ENCODE assay signal across 8 cellular contexts in the genomic region with DNA sequence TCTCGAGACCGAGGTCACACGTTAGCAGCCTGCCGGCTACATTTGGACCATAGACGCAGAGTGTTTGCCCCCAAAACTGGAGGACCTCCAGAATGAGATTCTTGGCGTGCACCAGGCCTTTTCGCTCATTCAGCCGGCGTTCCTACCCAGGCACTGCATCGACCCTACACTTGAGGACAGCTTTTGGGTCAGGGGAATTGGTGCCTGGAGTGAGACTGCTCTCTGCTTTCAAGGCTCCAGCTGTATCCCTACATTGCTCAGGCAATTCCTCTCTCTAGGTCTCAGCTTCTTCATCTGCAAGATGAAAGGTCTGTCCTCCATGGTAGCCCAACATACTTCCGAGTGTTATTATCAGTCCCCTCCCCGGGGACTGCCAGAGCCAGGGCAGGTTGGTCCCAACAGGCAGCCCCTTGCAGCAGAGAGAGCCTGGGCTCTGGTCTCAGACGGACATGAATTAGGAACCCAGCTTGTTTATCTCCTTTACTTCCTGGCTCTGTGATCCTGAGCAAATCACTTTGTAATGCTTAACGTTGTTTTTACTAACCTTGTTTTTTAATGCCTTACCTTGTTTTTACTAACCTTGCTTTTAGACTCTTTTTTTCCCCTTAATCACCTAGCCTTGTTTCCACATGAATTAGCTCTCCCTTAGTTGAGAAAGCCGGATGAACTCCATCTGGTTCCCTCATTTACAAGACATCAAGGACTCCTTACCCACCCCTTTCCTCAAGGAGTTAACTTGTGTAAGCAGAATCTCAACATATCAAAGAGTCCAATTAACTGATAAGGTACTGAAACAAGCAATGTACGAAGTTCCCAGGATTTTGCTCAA. TPM values are rescaled to one million over a fixed set of nuclear protein-coding genes. Genes with fewer than 3 reads are reported as not detected.
DNase-seq lines count a peak whose midpoint lies in the region; ATAC-seq and TF ChIP-seq lines count a peak whose summit lies in the region.

No MANE protein-coding gene starts in this region.

- ATAC-seq in HG02885 (IDR thresholded peaks at IDR 0.05; ENCODE audit: poor library complexity, unreplicated experiment) (peak; percentile 22), T-cell (replicated peaks in 1 of 4) (peak in 3 of 4 experiments; percentile 4 to 10 (median 5))

- peaks cover 6% of the 10 kb centered on the region for H3K4me1 ChIP-seq in parathyroid adenoma

- no peaks in the 10 kb centered on the region for H3K27me3 ChIP-seq in parathyroid adenoma (ENCODE audit: control insufficient read depth, insufficient read depth, low read length)

- no peak overlapping the region for H3K27ac ChIP-seq in parathyroid adenoma

- peak overlapping the region; percentile 81 for H3K4me2 ChIP-seq in parathyroid adenoma (ENCODE audit: low read length)

- CTCF ChIA-PET in T-cell (lab: Charles Lee), result interaction anchor here (0.5 to 1.2 kb wide), 5 partner anchors 10 to 93 kb away, joined by 3 to 5 read pairs (median 4); no protein-coding TSS in a partner anchor

- peak overlapping the region; percentile 94 for H2AFZ ChIP-seq in parathyroid adenoma

- H3K79me2 ChIP-seq in parathyroid adenoma, result no peaks in the 10 kb centered on the region

- H3K27ac Mint-ChIP-seq in T-helper 1 cell treated with Interleukin-12 subunit alpha and Interleukin-12 subunit beta and Interleukin-4 antibody, amounts not matched to agents 30 μg/mL and 1 μg/mL, for 36 hours, result peak overlapping the region; percentile 83
- H3K27ac Mint-ChIP-seq in T-cell, result peak overlapping the region; percentile 91 to 98

- H3K9me3 Mint-ChIP-seq in T-helper 1 cell treated with Interleukin-12 subunit alpha and Interleukin-12 subunit beta and Interleukin-4 antibody, amounts not matched to agents 30 μg/mL and 1 μg/mL, for 36 hours, result no peaks in the 10 kb centered on the region
- no peaks in the 10 kb centered on the region for H3K9me3 Mint-ChIP-seq in T-cell

- no peaks in the 10 kb centered on the region for H3K27me3 Mint-ChIP-seq in T-helper 1 cell treated with Interleukin-12 subunit alpha and Interleukin-12 subunit beta and Interleukin-4 antibody, amounts not matched to agents 30 μg/mL and 1 μg/mL, for 36 hours (ENCODE audit: low read depth)
- H3K27me3 Mint-ChIP-seq in T-cell, result no peaks in the 10 kb centered on the region

- no peak for DNase-seq in T-helper 1 cell
- no peak for DNase-seq in T-cell
- peak; percentile 7 for DNase-seq in fibroblast of villous mesenchyme (ENCODE audit: low read depth)
- no peak for DNase-seq in glomerular visceral epithelial cell (ENCODE audit: extremely low spot score)
- no peak for DNase-seq in activated CD4-positive, alpha-beta T cell treated with anti-CD3 and anti-CD28 coated beads, Interleukin-2, amount 50 U/mL, for 4 hours

- POLR2A ChIA-PET in T-cell (lab: Charles Lee), result interaction anchor here (0.6 to 1.1 kb wide), 3 partner anchors 12 to 102 kb away, joined by 4 to 7 read pairs (median 5); no protein-coding TSS in a partner anchor

- H3K4me3 Mint-ChIP-seq in T-helper 1 cell treated with Interleukin-12 subunit alpha and Interleukin-12 subunit beta and Interleukin-4 antibody, amounts not matched to agents 30 μg/mL and 1 μg/mL, for 36 hours, result peak overlapping the region; percentile 85
- peak overlapping the region; percentile 86 to 95 (median 94) for H3K4me3 Mint-ChIP-seq in T-cell

- TF ChIP-seq CTCF in fibroblast of villous mesenchyme (IDR thresholded peaks at IDR 0.05; ENCODE audit: insufficient read depth, low read depth, low read length) (no peak), parathyroid adenoma (IDR thresholded peaks at IDR 0.05) (no peak)

- no peak overlapping the region for H3K9ac ChIP-seq in parathyroid adenoma

- H3K4me1 Mint-ChIP-seq in T-helper 1 cell treated with Interleukin-12 subunit alpha and Interleukin-12 subunit beta and Interleukin-4 antibody, amounts not matched to agents 30 μg/mL and 1 μg/mL, for 36 hours (ENCODE audit: low read depth), result peaks cover 14% of the 10 kb centered on the region
- H3K4me1 Mint-ChIP-seq in T-cell, result peaks cover 27 to 29% (median 27%) of the 10 kb centered on the region in 3 donors

- no peaks in the 10 kb centered on the region for H3K36me3 ChIP-seq in parathyroid adenoma (ENCODE audit: control insufficient read depth, insufficient read depth, low read length)

- H3K36me3 Mint-ChIP-seq in T-helper 1 cell treated with Interleukin-12 subunit alpha and Interleukin-12 subunit beta and Interleukin-4 antibody, amounts not matched to agents 30 μg/mL and 1 μg/mL, for 36 hours (ENCODE audit: low read depth), result peaks cover 15% of the 10 kb centered on the region
- peaks cover 23% of the 10 kb centered on the region for H3K36me3 Mint-ChIP-seq in T-cell

- peak overlapping the region; percentile 74 for H3K4me3 ChIP-seq in fibroblast of villous mesenchyme (ENCODE audit: low read depth, low read length)
- H3K4me3 ChIP-seq in parathyroid adenoma (ENCODE audit: low read depth, low read length), result peak overlapping the region; percentile 78

- H3K9me3 ChIP-seq in parathyroid adenoma (ENCODE audit: control insufficient read depth, low read length), result no peaks in the 10 kb centered on the region

RNA-seq across cellular contexts. Expression of a gene that starts 0.9 kb away (rescaled TPM):
- 10 to 100 TPM; 25.9 to 41.5 (median 37.3) TPM for total RNA-seq in T-cell
- 9.0 and 9.1 TPM in 2 replicates for total RNA-seq in fibroblast of villous mesenchyme

RNA-seq across cellular contexts. Expression of a gene that starts 20.6 kb away (rescaled TPM):
- 10 to 100 TPM; 22.0 to 29.5 (median 23.8) TPM for total RNA-seq in T-cell
- 50.3 and 52.2 TPM in 2 replicates for total RNA-seq in fibroblast of villous mesenchyme
